ENCODE assay signal across 2 cellular contexts in genomic region chr11:698493-699115, GRCh38.
TF ChIP-seq lines count a peak whose summit lies in the region.

No MANE protein-coding gene starts in this region.

TF ChIP-seq in IMR-90, 13 proteins besides CTCF, POLR2A, EP300 and RAD21 (continued from another document):
- TF ChIP-seq ELK1 (IDR thresholded peaks at IDR 0.05; ENCODE audit: borderline replicate concordance, low read depth, low read length) (no peak), FOS (IDR thresholded peaks at IDR 0.05; ENCODE audit: low read depth, low read length) (no peak)

TF ChIP-seq in SK-N-SH treated with all-trans-retinoic acid at 6 μM for 48 hours, 23 proteins besides CTCF, POLR2A, EP300 and RAD21 (continued from another document):
- TF ChIP-seq TOX (CRISPR knock-in tag; IDR thresholded peaks at IDR 0.05; ENCODE audit: borderline replicate concordance), result no peak
- no peak for TF ChIP-seq PATZ1 (CRISPR knock-in tag; IDR thresholded peaks at IDR 0.05; ENCODE audit: borderline replicate concordance)
- no peak for TF ChIP-seq OSR1 (CRISPR knock-in tag; IDR thresholded peaks at IDR 0.05)
- TF ChIP-seq ZNF565 (CRISPR knock-in tag; conservative IDR thresholded peaks at IDR 0.05; ENCODE audit: low read depth), result no peak
- TF ChIP-seq CSDC2 (CRISPR knock-in tag; IDR thresholded peaks at IDR 0.05), result no peak
- no peak for TF ChIP-seq RARB (CRISPR knock-in tag; IDR thresholded peaks at IDR 0.05)
